In the genomic region with DNA sequence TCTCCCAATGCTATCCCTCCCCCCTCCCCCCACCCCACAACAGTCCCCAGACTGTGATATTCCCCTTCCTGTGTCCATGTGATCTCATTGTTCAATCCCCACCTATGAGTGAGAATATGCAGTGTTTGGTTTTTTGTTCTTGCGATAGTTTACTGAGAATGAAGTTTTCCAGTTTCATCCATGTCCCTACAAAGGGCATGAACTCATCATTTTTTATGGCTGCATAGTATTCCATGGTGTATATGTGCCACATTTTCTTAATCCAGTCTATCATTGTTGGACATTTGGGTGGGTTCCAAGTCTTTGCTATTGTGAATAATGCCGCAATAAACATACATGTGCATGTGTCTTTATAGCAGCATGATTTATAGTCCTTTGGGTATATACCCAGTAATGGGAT, we compare ENCODE assay signal across 2 cellular contexts.
DNase-seq lines count a peak whose midpoint lies in the region; ATAC-seq, FAIRE-seq and TF ChIP-seq lines count a peak whose summit lies in the region.
"Not testable (repeated sequence)": the region's sequence is repeated elsewhere in the genome, so short reads cannot be mapped to it uniquely, and the experiment has no call there.

No MANE protein-coding gene starts in this region.

- TF ChIP-seq EP300 in K562 (IDR thresholded peaks at IDR 0.05; ENCODE audit: low read length): not testable (repeated sequence)

- DNase-seq in K562 (ENCODE audit: extremely low read depth in 1 of 4, low spot score in 3 of 4): not testable (repeated sequence)

- H3K79me2 ChIP-seq in K562 (ENCODE audit: control insufficient read depth, insufficient read depth, low read length): not testable (repeated sequence)

- POLR2A ChIA-PET in HEK293 (lab: Yijun Ruan, JAX): not testable (repeated sequence)
- POLR2A ChIA-PET in K562 (lab: Yijun Ruan, JAX): interaction anchor here (0.7 kb wide), 1 partner anchor 76 kb away, joined by 3 read pairs; no protein-coding TSS in a partner anchor

- H3K9me3 ChIP-seq in HEK293 (ENCODE audit: control insufficient read depth, insufficient read depth, low read depth, low read length); K562 (replicated peaks; ENCODE audit: control insufficient read depth, insufficient read depth, low read depth, low read length): not testable (repeated sequence)

- not testable (repeated sequence) for H3K9ac ChIP-seq in K562 (ENCODE audit: insufficient read depth in 1 of 2, low read depth in 2 of 2, low read length in 2 of 2)

- H3K36me3 ChIP-seq in HEK293 (ENCODE audit: control insufficient read depth in 2 of 2, insufficient read depth in 1 of 2, low read length in 2 of 2); K562 (ENCODE audit: control insufficient read depth, insufficient read depth, low read length): not testable (repeated sequence)

- not testable (repeated sequence) for ATAC-seq in K562

- H3K9me1 ChIP-seq in K562 (ENCODE audit: control insufficient read depth, insufficient read depth, low read length): not testable (repeated sequence)

- H3K27me3 ChIP-seq in K562 (ENCODE audit: control insufficient read depth in 2 of 2, insufficient read depth in 2 of 2, low read length in 2 of 2): not testable (repeated sequence)

- not testable (repeated sequence) for TF ChIP-seq POLR2A in K562 (conservative IDR thresholded peaks at IDR 0.05)

- not testable (repeated sequence) for FAIRE-seq in K562 (lab: Jason Lieb, UNC)

- 89% methylated on average over 1 of the region's 2 CpGs for WGBS in K562 (ENCODE audit: insufficient coverage, low coverage, missing lambda C conversion rate)

- TF ChIP-seq RAD21 in K562 (CRISPR knock-in tag; conservative IDR thresholded peaks at IDR 0.05 in 1 of 2, IDR thresholded peaks at IDR 0.05 in 1 of 2): not testable (repeated sequence)

- H3K4me1 ChIP-seq in HEK293 (ENCODE audit: control insufficient read depth, insufficient read depth, low read length): not testable (repeated sequence)
- peaks cover 0 to 11% of the 10 kb centered on the region in 2 experiments; a peak in 2 of 5 replicates for H3K4me1 ChIP-seq in K562 (replicated peaks in 1 of 2; ENCODE audit: control insufficient read depth in 2 of 2, insufficient read depth in 2 of 2, low read length in 2 of 2)

- not testable (repeated sequence) for TF ChIP-seq CTCF in HEK293 (tag by site-specific recombination; IDR thresholded peaks at IDR 0.05); K562 (IDR thresholded peaks at IDR 0.05 in 2 of 3, conservative IDR thresholded peaks at IDR 0.05 in 1 of 3; ENCODE audit: insufficient read depth in 2 of 3, low read depth in 1 of 3, low read length in 3 of 3)

- intact Hi-C loops in K562 (cut with micrococcal nuclease): not testable (repeated sequence)

- BruUV-seq in K562 (replicated peaks; lab: Mats Ljungman, UMichigan): not testable (repeated sequence)

- not testable (repeated sequence) for H3K4me3 ChIP-seq in HEK293 (ENCODE audit: low read depth, low read length); K562

- in situ Hi-C loops in K562 (cut with MboI): not testable (repeated sequence)

- not testable (repeated sequence) for H3K4me2 ChIP-seq in K562 (ENCODE audit: insufficient read depth, low read length)

- H3K27ac ChIP-seq in HEK293 (ENCODE audit: extremely low read depth, low read depth, low read length); K562 (ENCODE audit: extremely low read depth, low read depth, low read length): not testable (repeated sequence)

- CTCF ChIA-PET in HEK293 (lab: Yijun Ruan, JAX); K562 (lab: Yijun Ruan, JAX; ENCODE audit: low intra/inter-chr PET ratio): not testable (repeated sequence)

- not testable (repeated sequence) for H4K20me1 ChIP-seq in K562 (replicated peaks; ENCODE audit: control insufficient read depth, insufficient read depth, low read length)

- H2AFZ ChIP-seq in K562 (ENCODE audit: low read depth, low read length): not testable (repeated sequence)

TF ChIP-seq in HEK293, 187 proteins besides CTCF, POLR2A, EP300 and RAD21:
- TF ChIP-seq ZNF580 (tag by site-specific recombination; IDR thresholded peaks at IDR 0.05): peak; percentile 69; the same call in 1 of the 2 replicates
- peak; percentile 86 for TF ChIP-seq ZNF146 (tag by site-specific recombination; IDR thresholded peaks at IDR 0.05)

TF ChIP-seq in K562, 482 proteins besides CTCF, POLR2A, EP300 and RAD21:
- TF ChIP-seq ZNF146 (CRISPR knock-in tag; IDR thresholded peaks at IDR 0.05; ENCODE audit: unreplicated experiment) (peak; percentile 32), BCOR (IDR thresholded peaks at IDR 0.05) (0 out of 2 replicates have a peak, but pooled peaks have one; percentile 18)
TF ChIP-seq in K562: peak in this region for 2; not testable (repeated sequence) for 480.
